11 cellular contexts compared by ENCODE assay signal in genomic region chr2:211930331-211930730, GRCh38.
DNase-seq lines count a peak whose midpoint lies in the region; ATAC-seq and TF ChIP-seq lines count a peak whose summit lies in the region.
"Had no signal": no experiment of that assay in that cellular context is flagged by ENCODE, and none has a peak within 500 bp of the region (broad histone marks: within the 10 kb centered on the region; RNA-seq: fewer than 3 reads in every experiment).

No MANE protein-coding gene starts in this region.

- no peaks in the 10 kb centered on the region for H3K27me3 ChIP-seq in brain microvascular endothelial cell (replicated peaks)

- DNase-seq in GM20000 (ENCODE audit: low spot score) (peak; percentile 7), NCI-H774 (lab: John Stamatoyannopoulos, UW) (peak; percentile 66), nucleus accumbens (lab: John Stamatoyannopoulos, UW) (no peak), UCSD-AML1 (lab: John Stamatoyannopoulos, UW; ENCODE audit: unreplicated experiment) (no peak), brain microvascular endothelial cell (no peak), COLO829 (ENCODE audit: low spot score) (no peak)
- DNase-seq: activated CD4-positive, CD25-positive, alpha-beta regulatory T cell; activated naive CD8-positive, alpha-beta T cell treated with anti-CD3 and anti-CD28 coated beads for 36 hours; posterior cingulate gyrus had no signal

- no peak overlapping the region for H3K4me3 ChIP-seq in brain microvascular endothelial cell (ENCODE audit: low read depth, low read length)

- in situ Hi-C loops in brain microvascular endothelial cell (cut with HindIII; ENCODE audit: low pct_ligation_motif_present, low sequenced_read_pairs): no loop called here

- H3K27ac ChIP-seq in brain microvascular endothelial cell: no peak overlapping the region

- TF ChIP-seq CTCF in GM20000 (IDR thresholded peaks at IDR 0.05; ENCODE audit: extremely low read depth, missing control alignments) (no peak), brain microvascular endothelial cell (IDR thresholded peaks at IDR 0.05; ENCODE audit: low read depth, low read length, missing control alignments) (no peak)

- ATAC-seq in GM18511 (IDR thresholded peaks at IDR 0.05; ENCODE audit: unreplicated experiment) (peak; percentile 87), HG03060 (IDR thresholded peaks at IDR 0.05; ENCODE audit: low read depth, unreplicated experiment) (peak; percentile 86)

- no peaks in the 10 kb centered on the region for H3K36me3 ChIP-seq in brain microvascular endothelial cell (replicated peaks)

Comparison
In these comparisons a context has a peak if more than half of its experiments do, and no peak if none do; other contexts are left out.
1. DNase-seq: peak in GM20000 (single experiment) and NCI-H774 (single experiment); none in nucleus accumbens (0 of 56), UCSD-AML1 (single experiment), brain microvascular endothelial cell (single experiment) and COLO829 (single experiment).